Comparison of ENCODE assay signal across 14 cellular contexts in the genomic region with DNA sequence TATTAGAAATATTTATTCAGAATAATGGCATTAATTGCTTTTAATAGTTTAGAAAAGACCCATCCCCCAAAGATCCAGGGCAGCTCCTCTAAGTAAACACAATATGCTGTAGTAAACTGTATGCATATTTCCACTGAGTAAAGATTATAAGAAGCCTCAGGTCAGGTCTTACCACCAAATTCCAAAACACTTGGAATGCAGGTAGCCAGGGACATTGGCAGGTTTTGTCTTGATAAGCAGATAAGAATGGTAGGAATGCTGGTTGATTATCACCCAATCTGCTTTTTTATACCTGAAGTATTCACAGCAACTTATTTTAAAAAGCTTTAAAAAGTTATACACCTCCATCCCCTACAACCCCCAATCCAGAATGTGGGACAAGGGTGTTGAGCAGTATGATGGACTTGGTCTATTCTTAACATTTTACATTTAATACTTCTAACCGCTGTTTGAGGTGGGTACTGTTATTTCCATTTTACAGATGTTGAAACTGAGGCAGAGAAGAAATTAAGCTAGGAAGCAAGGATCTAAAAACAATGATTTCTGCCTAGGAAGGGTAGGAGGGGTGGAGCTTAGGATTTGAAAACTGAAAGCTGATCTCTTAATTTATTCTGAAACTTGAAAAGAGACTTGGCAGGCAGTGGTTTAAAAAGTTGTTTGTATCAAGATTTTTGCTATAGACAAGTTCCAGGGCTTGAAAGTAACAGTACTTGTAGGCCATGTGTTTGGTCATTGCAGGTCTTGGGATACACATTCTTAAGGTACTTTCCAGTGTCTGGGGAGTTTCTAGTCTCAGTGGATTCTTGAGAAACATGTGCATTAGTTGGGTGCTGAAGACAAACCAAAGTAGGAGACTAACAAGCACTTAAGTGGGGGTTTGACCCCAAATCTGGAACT.
DNase-seq lines count a peak whose midpoint lies in the region; ATAC-seq and TF ChIP-seq lines count a peak whose summit lies in the region.
"Had no signal": no experiment of that assay in that cellular context is flagged by ENCODE, and none has a peak within 500 bp of the region (broad histone marks: within the 10 kb centered on the region; RNA-seq: fewer than 3 reads in every experiment).

No MANE protein-coding gene starts in this region.

- no peak for TF ChIP-seq CTCF in GM06990 (IDR thresholded peaks at IDR 0.05; ENCODE audit: insufficient read depth, low read length, poor library complexity, severe bottlenecking)

- no peaks in the 10 kb centered on the region for H3K36me3 ChIP-seq in GM06990 (ENCODE audit: control insufficient read depth, insufficient read depth, low read length)
- H3K36me3 ChIP-seq: thoracic aorta had no signal

- peak overlapping the region; percentile 85 for H3K27ac Mint-ChIP-seq in T-helper 1 cell treated with Interleukin-12 subunit alpha and Interleukin-12 subunit beta and Interleukin-4 antibody, amounts not matched to agents 30 μg/mL and 1 μg/mL, for 36 hours

- no peak overlapping the region for H3K4me3 ChIP-seq in GM06990 (replicated peaks; ENCODE audit: low read depth, low read length)
- H3K4me3 ChIP-seq: thoracic aorta had no signal

- no peaks in the 10 kb centered on the region for H3K27me3 Mint-ChIP-seq in T-helper 1 cell treated with Interleukin-12 subunit alpha and Interleukin-12 subunit beta and Interleukin-4 antibody, amounts not matched to agents 30 μg/mL and 1 μg/mL, for 36 hours (ENCODE audit: low read depth)
- H3K27me3 Mint-ChIP-seq: naive B cell had no signal

- peak; percentile 42 for ATAC-seq in GM19351 (IDR thresholded peaks at IDR 0.05; ENCODE audit: unreplicated experiment)
- ATAC-seq in GM21717 (IDR thresholded peaks at IDR 0.05; ENCODE audit: unreplicated experiment) = no peak

- peaks cover 24% of the 10 kb centered on the region for H3K4me1 Mint-ChIP-seq in T-helper 1 cell treated with Interleukin-12 subunit alpha and Interleukin-12 subunit beta and Interleukin-4 antibody, amounts not matched to agents 30 μg/mL and 1 μg/mL, for 36 hours (ENCODE audit: low read depth)

- H3K9me3 Mint-ChIP-seq in T-helper 1 cell treated with Interleukin-12 subunit alpha and Interleukin-12 subunit beta and Interleukin-4 antibody, amounts not matched to agents 30 μg/mL and 1 μg/mL, for 36 hours = no peaks in the 10 kb centered on the region

- H3K36me3 Mint-ChIP-seq in T-helper 1 cell treated with Interleukin-12 subunit alpha and Interleukin-12 subunit beta and Interleukin-4 antibody, amounts not matched to agents 30 μg/mL and 1 μg/mL, for 36 hours (ENCODE audit: low read depth) = no peaks in the 10 kb centered on the region
- H3K36me3 Mint-ChIP-seq: naive B cell had no signal

- DNase-seq in GM06990 (ENCODE audit: extremely low read depth, insufficient read length) = peak; percentile 37
- peak; percentile 49 for DNase-seq in iris pigment epithelial cell (ENCODE audit: low read depth)
- no peak for DNase-seq in NCI-H446 (lab: John Stamatoyannopoulos, UW)
- DNase-seq in DMS153 (lab: John Stamatoyannopoulos, UW) = no peak
- DNase-seq in NOMO-1 treated with DMSO at 0.1 percent for 48 hours (lab: John Stamatoyannopoulos, UW; ENCODE audit: unreplicated experiment) = no peak
- DNase-seq: aorta, kidney, naive B cell, NCI-H1694, NCI-H748 treated with DMSO at 0.1 percent for 48 hours had no signal

- H3K4me3 Mint-ChIP-seq in T-helper 1 cell treated with Interleukin-12 subunit alpha and Interleukin-12 subunit beta and Interleukin-4 antibody, amounts not matched to agents 30 μg/mL and 1 μg/mL, for 36 hours = peak overlapping the region; percentile 13

- H3K27me3 ChIP-seq in GM06990 (replicated peaks; ENCODE audit: control insufficient read depth, insufficient read depth, low read length) = no peaks in the 10 kb centered on the region

Comparison
In these comparisons a context has a peak if more than half of its experiments do, and no peak if none do; other contexts are left out.
1. DNase-seq: peak in GM06990 (single experiment) and iris pigment epithelial cell (single experiment); none in NCI-H446 (0 of 2), DMS153 (single experiment) and NOMO-1 treated with DMSO at 0.1 percent for 48 hours (single experiment).